ENCODE assay signal across 35 cellular contexts in genomic region chr21:32549454-32549853, GRCh38. TPM values are rescaled to one million over a fixed set of nuclear protein-coding genes. Genes with fewer than 3 reads are reported as not detected.
"Had no signal": no experiment of that assay in that cellular context is flagged by ENCODE, and none has a peak within 500 bp of the region (broad histone marks: within the 10 kb centered on the region; RNA-seq: fewer than 3 reads in every experiment).

No MANE protein-coding gene starts in this region.

- H3K4me1 Mint-ChIP-seq: activated CD4-positive, alpha-beta T cell treated with anti-CD3 and anti-CD28 coated beads, Interleukin-2, amount 10 ng/mL, durations not matched to agents 24 days and 14 days; activated naive CD4-positive, alpha-beta T cell treated with anti-CD3 and anti-CD28 coated beads, Interleukin-2, amount 10 ng/mL, durations not matched to agents 7 days and 5 days; activated naive CD8-positive, alpha-beta T cell treated with anti-CD3 and anti-CD28 coated beads, Interleukin-2, amount 50 U/mL, for 24 hours had no signal

- H3K4me3 Mint-ChIP-seq: activated CD4-positive, alpha-beta T cell treated with anti-CD3 and anti-CD28 coated beads, Interleukin-2, amount 10 ng/mL, durations not matched to agents 24 days and 14 days; activated CD8-positive, alpha-beta T cell treated with anti-CD3 and anti-CD28 coated beads for 36 hours; activated naive CD4-positive, alpha-beta T cell treated with anti-CD3 and anti-CD28 coated beads, Interleukin-2, amount 10 ng/mL, durations not matched to agents 7 days and 5 days; activated naive CD8-positive, alpha-beta T cell; activated naive CD8-positive, alpha-beta T cell treated with anti-CD3 and anti-CD28 coated beads, Interleukin-2, amount 50 U/mL, for 24 hours; activated T-cell treated with anti-CD3 and anti-CD28 coated beads, Interleukin-2, amount 50 U/mL, for 4 hours; activated T-helper 1 cell treated with anti-CD3 and anti-CD28 coated beads, Interleukin-12 subunit alpha, Interleukin-12 subunit beta, Interleukin-2, Interleukin-4 antibody, amounts not matched to agents 30 ng/mL and 10 ng/mL and 1 ng/mL, durations not matched to agents 14 hours and 24 hours and 36 hours; T-helper 1 cell treated with Interleukin-12 subunit alpha and Interleukin-12 subunit beta and Interleukin-4 antibody, amounts not matched to agents 30 μg/mL and 1 μg/mL, for 36 hours; T-helper 2 cell treated with Interferon-gamma antibody and Interleukin-4, amounts not matched to agents 5 μg/mL and 100 μg/mL, for 36 hours had no signal

- FAIRE-seq: RCC 7860 had no signal

- ATAC-seq: activated CD8-positive, alpha-beta T cell treated with anti-CD3 and anti-CD28 coated beads for 36 hours; activated naive CD8-positive, alpha-beta T cell treated with anti-CD3 and anti-CD28 coated beads, Interleukin-2, amount 50 U/mL, for 24 hours; activated T-cell treated with anti-CD3 and anti-CD28 coated beads, Interleukin-2, amount 50 U/mL, for 4 hours; Right ventricle myocardium inferior; SK-N-SH treated with all-trans-retinoic acid at 6 μM for 48 hours had no signal

- H3K27me3 Mint-ChIP-seq: activated CD8-positive, alpha-beta T cell treated with anti-CD3 and anti-CD28 coated beads for 36 hours; activated naive CD4-positive, alpha-beta T cell treated with anti-CD3 and anti-CD28 coated beads, Interleukin-2, amount 10 ng/mL, durations not matched to agents 7 days and 5 days; activated naive CD8-positive, alpha-beta T cell; activated naive CD8-positive, alpha-beta T cell treated with anti-CD3 and anti-CD28 coated beads, Interleukin-2, amount 50 U/mL, for 24 hours had no signal

- H3K9me3 Mint-ChIP-seq: activated CD4-positive, alpha-beta T cell treated with anti-CD3 and anti-CD28 coated beads, Interleukin-2, amount 10 ng/mL, durations not matched to agents 24 days and 14 days; activated CD8-positive, alpha-beta T cell treated with anti-CD3 and anti-CD28 coated beads for 36 hours; activated naive CD4-positive, alpha-beta T cell treated with anti-CD3 and anti-CD28 coated beads, Interleukin-2, amount 10 ng/mL, durations not matched to agents 7 days and 5 days; activated naive CD8-positive, alpha-beta T cell treated with anti-CD3 and anti-CD28 coated beads, Interleukin-2, amount 50 U/mL, for 24 hours; activated T-cell treated with anti-CD3 and anti-CD28 coated beads, Interleukin-2, amount 50 U/mL, for 4 hours; activated T-helper 1 cell treated with anti-CD3 and anti-CD28 coated beads, Interleukin-12 subunit alpha, Interleukin-12 subunit beta, Interleukin-2, Interleukin-4 antibody, amounts not matched to agents 30 ng/mL and 10 ng/mL and 1 ng/mL, durations not matched to agents 14 hours and 24 hours and 36 hours; T-helper 1 cell treated with Interleukin-12 subunit alpha and Interleukin-12 subunit beta and Interleukin-4 antibody, amounts not matched to agents 30 μg/mL and 1 μg/mL, for 36 hours; T-helper 2 cell treated with Interferon-gamma antibody and Interleukin-4, amounts not matched to agents 5 μg/mL and 100 μg/mL, for 36 hours had no signal

- DNase-seq: activated CD4-positive, alpha-beta T cell treated with anti-CD3 and anti-CD28 coated beads, Interleukin-2, amount 10 ng/mL, durations not matched to agents 24 days and 14 days; activated CD4-positive, alpha-beta T cell treated with anti-CD3 and anti-CD28 coated beads, Interleukin-2, amount 50 U/mL, for 4 hours; activated CD8-positive, alpha-beta T cell treated with anti-CD3 and anti-CD28 coated beads for 36 hours; activated effector memory CD4-positive, alpha-beta T cell treated with Interleukin-2 at 50 U/mL for 16 hours; activated naive CD4-positive, alpha-beta T cell treated with anti-CD3 and anti-CD28 coated beads, Interleukin-2, amount 10 ng/mL, durations not matched to agents 7 days and 5 days; activated naive CD8-positive, alpha-beta T cell treated with anti-CD3 and anti-CD28 coated beads, Interleukin-2, amount 50 U/mL, for 24 hours; activated T-cell treated with anti-CD3 and anti-CD28 coated beads for 4 hours; activated T-cell treated with anti-CD3 and anti-CD28 coated beads, Interleukin-2, amount 50 U/mL, for 4 hours; amniotic stem cell; aorta; brain microvascular endothelial cell; central memory CD4-positive, alpha-beta T cell; KG1; MG63; NCI-H1092 treated with DMSO at 0.1 percent for 48 hours; NCI-H1417; NCI-H146; NCI-H187; NCI-H2029 treated with DMSO at 0.1 percent for 48 hours; NCI-H2107; NCI-H2171; NCI-H510A; NCI-H526; NCI-H748 treated with DMSO at 0.1 percent for 48 hours; NK-92 treated with Interleukin-12 subunit alpha and Interleukin-12 subunit beta, amount 100 ng/mL, for 24 hours; PC-9; SIG-M5 had no signal

- H3K27ac Mint-ChIP-seq: activated CD4-positive, alpha-beta T cell treated with anti-CD3 and anti-CD28 coated beads, Interleukin-2, amount 10 ng/mL, durations not matched to agents 24 days and 14 days; activated CD8-positive, alpha-beta T cell treated with anti-CD3 and anti-CD28 coated beads for 36 hours; activated naive CD4-positive, alpha-beta T cell treated with anti-CD3 and anti-CD28 coated beads, Interleukin-2, amount 10 ng/mL, durations not matched to agents 7 days and 5 days; activated naive CD8-positive, alpha-beta T cell; activated naive CD8-positive, alpha-beta T cell treated with anti-CD3 and anti-CD28 coated beads, Interleukin-2, amount 50 U/mL, for 24 hours; activated T-helper 1 cell treated with anti-CD3 and anti-CD28 coated beads, Interleukin-12 subunit alpha, Interleukin-12 subunit beta, Interleukin-2, Interleukin-4 antibody, amounts not matched to agents 30 ng/mL and 10 ng/mL and 1 ng/mL, durations not matched to agents 14 hours and 24 hours and 36 hours; T-helper 1 cell treated with Interleukin-12 subunit alpha and Interleukin-12 subunit beta and Interleukin-4 antibody, amounts not matched to agents 30 μg/mL and 1 μg/mL, for 36 hours; T-helper 2 cell treated with Interferon-gamma antibody and Interleukin-4, amounts not matched to agents 5 μg/mL and 100 μg/mL, for 36 hours had no signal

- H3K36me3 Mint-ChIP-seq: activated naive CD4-positive, alpha-beta T cell treated with anti-CD3 and anti-CD28 coated beads, Interleukin-2, amount 10 ng/mL, durations not matched to agents 7 days and 5 days had no signal

RNA-seq across cellular contexts. Expression of gene TCP10L, which starts 35.9 kb away (rescaled TPM):
- total RNA-seq: SK-MEL-5 had no signal
